Comparison of ENCODE assay signal across 10 cellular contexts in genomic region chr2:199602271-199602895, GRCh38.
A peak's percentile ranks its signal among the peaks of the same experiment; 100 is the strongest.
DNase-seq lines count a peak whose midpoint lies in the region; ATAC-seq and TF ChIP-seq lines count a peak whose summit lies in the region.
"Had no signal": no experiment of that assay in that cellular context is flagged by ENCODE, and none has a peak within 500 bp of the region (broad histone marks: within the 10 kb centered on the region; RNA-seq: fewer than 3 reads in every experiment).

No MANE protein-coding gene starts in this region.

- H3K27me3 ChIP-seq in smooth muscle cell (ENCODE audit: low read depth) = no peaks in the 10 kb centered on the region
- H3K27me3 ChIP-seq: ascending aorta, SJSA1 had no signal

- H3K79me2 ChIP-seq in smooth muscle cell (ENCODE audit: low read depth) = no peaks in the 10 kb centered on the region

- H3K4me1 ChIP-seq in mucosa of descending colon (ENCODE audit: low read depth) = no peaks in the 10 kb centered on the region
- H3K4me1 ChIP-seq in smooth muscle cell (ENCODE audit: low read depth) = no peaks in the 10 kb centered on the region
- H3K4me1 ChIP-seq: ascending aorta, SJSA1 had no signal

- peaks cover 11% of the 10 kb centered on the region for H3F3A ChIP-seq in smooth muscle cell (ENCODE audit: low read depth)

- no peak overlapping the region for H2AFZ ChIP-seq in smooth muscle cell (ENCODE audit: low read depth)

- no peak overlapping the region for H3K4me2 ChIP-seq in smooth muscle cell

- H4K20me1 ChIP-seq in smooth muscle cell (ENCODE audit: low read depth) = no peaks in the 10 kb centered on the region

- TF ChIP-seq CTCF in GM12873 (IDR thresholded peaks at IDR 0.05; ENCODE audit: insufficient read depth, low read depth, low read length, missing control alignments) (peak; percentile 8), mucosa of descending colon (IDR thresholded peaks at IDR 0.05) (no peak), smooth muscle cell (IDR thresholded peaks at IDR 0.05; ENCODE audit: borderline replicate concordance, insufficient read depth, poor library complexity, severe bottlenecking) (no peak)

- no peaks in the 10 kb centered on the region for H3K36me3 ChIP-seq in mucosa of descending colon (ENCODE audit: low read depth)
- H3K36me3 ChIP-seq in smooth muscle cell (ENCODE audit: low read depth) = no peaks in the 10 kb centered on the region
- H3K36me3 ChIP-seq: ascending aorta, SJSA1 had no signal

- H3K4me3 ChIP-seq in mucosa of descending colon (no peak overlapping the region), smooth muscle cell (no peak overlapping the region)
- H3K4me3 ChIP-seq: ascending aorta, SJSA1 had no signal

- no peak overlapping the region for H3K9ac ChIP-seq in smooth muscle cell (ENCODE audit: low read depth)

- no peak overlapping the region for H3K27ac ChIP-seq in smooth muscle cell (ENCODE audit: low read depth)
- H3K27ac ChIP-seq: ascending aorta, SJSA1 had no signal

- ATAC-seq in HG03442 (IDR thresholded peaks at IDR 0.05; ENCODE audit: unreplicated experiment) = peak; percentile 42
- peak; percentile 68 for ATAC-seq in SK-N-SH treated with all-trans-retinoic acid at 6 μM for 48 hours
- peak; percentile 73 for ATAC-seq in mucosa of descending colon
- ATAC-seq in HG03139 (IDR thresholded peaks at IDR 0.05; ENCODE audit: unreplicated experiment) = no peak
- ATAC-seq in GM18498 (IDR thresholded peaks at IDR 0.05; ENCODE audit: unreplicated experiment) = no peak

- H3K9me3 ChIP-seq in mucosa of descending colon (no peaks in the 10 kb centered on the region), smooth muscle cell (replicated peaks; ENCODE audit: low read depth) (no peaks in the 10 kb centered on the region)
- H3K9me3 ChIP-seq: ascending aorta, SJSA1 had no signal

- WGBS in smooth muscle cell (ENCODE audit: low lambda C conversion rate) = 38% methylated on average over 6 of the region's 6 CpGs

- intact Hi-C loops in mucosa of descending colon (cut with DNase I, micrococcal nuclease) = no loop called here

- DNase-seq in mucosa of descending colon = peak in 1 of 3 donors; percentile 10
- no peak for DNase-seq in AML-193 (lab: John Stamatoyannopoulos, UW)
- DNase-seq in smooth muscle cell (lab: John Stamatoyannopoulos, UW; ENCODE audit: unreplicated experiment) = no peak

TF ChIP-seq in SK-N-SH treated with all-trans-retinoic acid at 6 μM for 48 hours, 23 proteins besides CTCF, POLR2A, EP300 and RAD21:
- no peak for TF ChIP-seq CSDC2 (CRISPR knock-in tag; IDR thresholded peaks at IDR 0.05)
- no peak for TF ChIP-seq BACH2 (CRISPR knock-in tag; IDR thresholded peaks at IDR 0.05; ENCODE audit: borderline replicate concordance)
- TF ChIP-seq ZNF8 (CRISPR knock-in tag; IDR thresholded peaks at IDR 0.05) = no peak
- TF ChIP-seq ISL1 (CRISPR knock-in tag; IDR thresholded peaks at IDR 0.05) = no peak
- no peak for TF ChIP-seq RARB (CRISPR knock-in tag; IDR thresholded peaks at IDR 0.05)
- no peak for TF ChIP-seq SNAI2 (CRISPR knock-in tag; IDR thresholded peaks at IDR 0.05)
- no peak for TF ChIP-seq CREB5 (CRISPR knock-in tag; IDR thresholded peaks at IDR 0.05; ENCODE audit: low read depth)
- TF ChIP-seq ARNTL (CRISPR knock-in tag; IDR thresholded peaks at IDR 0.05; ENCODE audit: borderline replicate concordance, low read depth) = no peak
- TF ChIP-seq OSR1 (CRISPR knock-in tag; IDR thresholded peaks at IDR 0.05) = no peak
- no peak for TF ChIP-seq ESRRG (CRISPR knock-in tag; IDR thresholded peaks at IDR 0.05)
- TF ChIP-seq TCF4 (CRISPR knock-in tag; IDR thresholded peaks at IDR 0.05; ENCODE audit: borderline replicate concordance) = no peak

Comparison
In these comparisons a context has a peak if more than half of its experiments do, and no peak if none do; other contexts are left out.
1. ATAC-seq: peak in HG03442 (single experiment), SK-N-SH treated with all-trans-retinoic acid at 6 μM for 48 hours (single experiment) and mucosa of descending colon (single experiment); none in HG03139 (single experiment) and GM18498 (single experiment).